In genomic region chr6:34888441-34888820, GRCh38 we compare ENCODE assay signal across 9 cellular contexts. TPM values are rescaled to one million over a fixed set of nuclear protein-coding genes. Genes with fewer than 3 reads are reported as not detected.
DNase-seq lines count a peak whose midpoint lies in the region; ATAC-seq, FAIRE-seq and TF ChIP-seq lines count a peak whose summit lies in the region.
"Had no signal": no experiment of that assay in that cellular context is flagged by ENCODE, and none has a peak within 500 bp of the region (broad histone marks: within the 10 kb centered on the region; RNA-seq: fewer than 3 reads in every experiment).

No MANE protein-coding gene starts in this region.

- peaks cover 5% of the 10 kb centered on the region for H3K27me3 Mint-ChIP-seq in glutamatergic neuron (ENCODE audit: unreplicated experiment)

- H3K9me3 Mint-ChIP-seq in glutamatergic neuron (ENCODE audit: unreplicated experiment): peaks cover 7% of the 10 kb centered on the region

- H3K4me1 Mint-ChIP-seq in glutamatergic neuron (ENCODE audit: low read depth, unreplicated experiment): peaks cover 9% of the 10 kb centered on the region

- H3K9me3 ChIP-seq in WERI-Rb-1 (ENCODE audit: severe bottlenecking): no peaks in the 10 kb centered on the region
- H3K9me3 ChIP-seq in smooth muscle cell (replicated peaks; ENCODE audit: low read depth): no peaks in the 10 kb centered on the region

- no peaks in the 10 kb centered on the region for H3K36me3 Mint-ChIP-seq in glutamatergic neuron (ENCODE audit: unreplicated experiment)

- H3K4me3 ChIP-seq in WERI-Rb-1 (ENCODE audit: low read depth, low read length) (peak overlapping the region; percentile 64), smooth muscle cell (peak overlapping the region; percentile 82)

- peaks cover 40% of the 10 kb centered on the region for H4K20me1 ChIP-seq in smooth muscle cell (ENCODE audit: low read depth)

- H2AFZ ChIP-seq in smooth muscle cell (ENCODE audit: low read depth): peak overlapping the region; percentile 91

- peak overlapping the region; percentile 100 for H3K4me3 Mint-ChIP-seq in glutamatergic neuron (ENCODE audit: unreplicated experiment)

- no peaks in the 10 kb centered on the region for H3F3A ChIP-seq in smooth muscle cell (ENCODE audit: low read depth)

- H3K27ac ChIP-seq in WERI-Rb-1: peak overlapping the region; percentile 66
- H3K27ac ChIP-seq in smooth muscle cell (ENCODE audit: low read depth): peak overlapping the region; percentile 77

- no peak for ATAC-seq in GM21737 (IDR thresholded peaks at IDR 0.05; ENCODE audit: unreplicated experiment)

- H3K4me2 ChIP-seq in smooth muscle cell: peak overlapping the region; percentile 96

- no peaks in the 10 kb centered on the region for H3K27me3 ChIP-seq in WERI-Rb-1 (ENCODE audit: insufficient read depth, low read depth, severe bottlenecking)
- H3K27me3 ChIP-seq in smooth muscle cell (ENCODE audit: low read depth): no peaks in the 10 kb centered on the region

- no peak for FAIRE-seq in D721Med (lab: Jason Lieb, UNC)
- FAIRE-seq: A204.1 had no signal

- H3K4me1 ChIP-seq in smooth muscle cell (ENCODE audit: low read depth): peaks cover 19% of the 10 kb centered on the region

- DNase-seq in DMS153 treated with DMSO at 0.1 percent for 48 hours (lab: John Stamatoyannopoulos, UW; ENCODE audit: unreplicated experiment) (peak; percentile 35), DMS153 (lab: John Stamatoyannopoulos, UW) (no peak), WERI-Rb-1 (no peak), glutamatergic neuron (no peak), smooth muscle cell (lab: John Stamatoyannopoulos, UW; ENCODE audit: unreplicated experiment) (no peak), D721Med (ENCODE audit: insufficient read length, low spot score) (no peak), DMS 273 treated with DMSO at 0.1 percent for 48 hours (lab: John Stamatoyannopoulos, UW) (no peak)

- TF ChIP-seq CTCF in WERI-Rb-1 (IDR thresholded peaks at IDR 0.05; ENCODE audit: low read depth, low read length) (no peak), glutamatergic neuron (IDR thresholded peaks at IDR 0.05; ENCODE audit: partially characterized antibody, unreplicated experiment) (no peak), smooth muscle cell (IDR thresholded peaks at IDR 0.05; ENCODE audit: borderline replicate concordance, insufficient read depth, poor library complexity, severe bottlenecking) (no peak), D721Med (IDR thresholded peaks at IDR 0.05; ENCODE audit: insufficient read depth, missing control alignments) (no peak)

- H3K27ac Mint-ChIP-seq in glutamatergic neuron (ENCODE audit: unreplicated experiment): peak overlapping the region; percentile 30

- H3K79me2 ChIP-seq in smooth muscle cell (ENCODE audit: low read depth): peaks cover 80% of the 10 kb centered on the region

- H3K9ac ChIP-seq in smooth muscle cell (ENCODE audit: low read depth): peak overlapping the region; percentile 88

- WGBS in smooth muscle cell (ENCODE audit: low lambda C conversion rate): 0% methylated on average over 7 of the region's 7 CpGs

- H3K36me3 ChIP-seq in WERI-Rb-1 (peaks cover 19% of the 10 kb centered on the region), smooth muscle cell (ENCODE audit: low read depth) (no peaks in the 10 kb centered on the region)

RNA-seq across cellular contexts. Expression of gene TAF11, which starts 0.6 kb away (rescaled TPM):
- total RNA-seq in glutamatergic neuron (ENCODE audit: unreplicated experiment) (48.5 TPM), smooth muscle cell (17.2 and 22.8 TPM in 2 replicates)
- 35.3 and 36.6 TPM in 2 replicates for polyA plus RNA-seq in smooth muscle cell

RNA-seq across cellular contexts. Expression of gene ANKS1A, which starts 0.6 kb away (rescaled TPM):
- total RNA-seq in glutamatergic neuron (ENCODE audit: unreplicated experiment) (76.9 TPM), smooth muscle cell (39.2 and 40.5 TPM in 2 replicates)
- polyA plus RNA-seq in smooth muscle cell: 28.9 and 51.5 TPM in 2 replicates
